1 cellular context compared by ENCODE assay signal in the genomic region with DNA sequence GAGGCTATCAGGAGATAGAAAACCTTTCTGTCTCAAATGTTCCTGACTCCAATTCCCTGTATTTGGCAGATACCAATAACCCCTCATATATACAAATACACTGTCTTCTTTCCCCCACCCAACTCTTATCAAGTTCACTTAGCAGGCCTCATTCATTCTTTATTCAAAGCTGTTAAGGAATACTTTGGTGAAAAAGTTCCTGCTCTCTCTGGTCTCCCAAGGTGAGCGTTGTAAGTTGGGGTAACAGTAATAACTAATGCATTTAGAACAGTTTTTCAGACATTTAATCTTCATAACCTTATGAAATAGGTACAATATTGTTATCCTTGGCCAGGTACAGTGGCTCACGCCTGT.
TF ChIP-seq lines count a peak whose summit lies in the region.

No MANE protein-coding gene starts in this region.

TF ChIP-seq in H1, 55 proteins besides CTCF, POLR2A, EP300 and RAD21:
- TF ChIP-seq PHF8 (conservative IDR thresholded peaks at IDR 0.05; ENCODE audit: low read depth, low read length) (no peak), CREB1 (IDR thresholded peaks at IDR 0.05) (no peak), SIN3A (conservative IDR thresholded peaks at IDR 0.05 in 1 of 2, IDR thresholded peaks at IDR 0.05 in 1 of 2; ENCODE audit: low read depth in 1 of 2, low read length in 2 of 2) (no peak), RFX5 (IDR thresholded peaks at IDR 0.05; ENCODE audit: borderline replicate concordance, low read depth, low read length) (no peak), CEBPB (IDR thresholded peaks at IDR 0.05; ENCODE audit: low read depth, low read length) (no peak), TEAD4 (IDR thresholded peaks at IDR 0.05; ENCODE audit: low read depth, low read length) (no peak), EGR1 (IDR thresholded peaks at IDR 0.05; ENCODE audit: borderline replicate concordance, low read depth, low read length) (no peak), KDM1A (IDR thresholded peaks at IDR 0.05; ENCODE audit: borderline replicate concordance, low read length) (no peak), GABPA (IDR thresholded peaks at IDR 0.05; ENCODE audit: borderline replicate concordance, insufficient read depth, low read length) (no peak), NANOG (IDR thresholded peaks at IDR 0.05; ENCODE audit: insufficient read depth, low read depth, low read length, poor library complexity, severe bottlenecking) (no peak), ASH2L (IDR thresholded peaks at IDR 0.05; ENCODE audit: low read length) (no peak), JUND (IDR thresholded peaks at IDR 0.05; ENCODE audit: low read length) (no peak), CBX5 (IDR thresholded peaks at IDR 0.05; ENCODE audit: low read depth, low read length) (no peak), JUN (IDR thresholded peaks at IDR 0.05; ENCODE audit: low read depth, low read length) (no peak)
- TF ChIP-seq, protein P1, sequence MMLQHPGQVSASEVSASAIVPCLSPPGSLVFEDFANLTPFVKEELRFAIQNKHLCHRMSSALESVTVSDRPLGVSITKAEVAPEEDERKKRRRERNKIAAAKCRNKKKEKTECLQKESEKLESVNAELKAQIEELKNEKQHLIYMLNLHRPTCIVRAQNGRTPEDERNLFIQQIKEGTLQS (IDR thresholded peaks at IDR 0.05; ENCODE audit: insufficient read depth, low read depth, low read length): no peak
- TF ChIP-seq, protein P2, sequence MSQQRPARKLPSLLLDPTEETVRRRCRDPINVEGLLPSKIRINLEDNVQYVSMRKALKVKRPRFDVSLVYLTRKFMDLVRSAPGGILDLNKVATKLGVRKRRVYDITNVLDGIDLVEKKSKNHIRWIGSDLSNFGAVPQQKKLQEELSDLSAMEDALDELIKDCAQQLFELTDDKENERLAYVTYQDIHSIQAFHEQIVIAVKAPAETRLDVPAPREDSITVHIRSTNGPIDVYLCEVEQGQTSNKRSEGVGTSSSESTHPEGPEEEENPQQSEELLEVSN (IDR thresholded peaks at IDR 0.05): no peak
